In genomic region chr2:168920504-168921157, GRCh38 we compare ENCODE assay signal across 8 cellular contexts. TPM values are rescaled to one million over a fixed set of nuclear protein-coding genes. Genes with fewer than 3 reads are reported as not detected.
DNase-seq lines count a peak whose midpoint lies in the region; ATAC-seq and TF ChIP-seq lines count a peak whose summit lies in the region.

No MANE protein-coding gene starts in this region.

- intact Hi-C loops in spleen (cut with DNase I; ENCODE audit: low total_unique reads): loop anchor here (5.0 kb wide), 2 partner anchors 148 to 573 kb away; no protein-coding TSS in a partner anchor

- no peaks in the 10 kb centered on the region for H3K79me2 ChIP-seq in Karpas-422 (ENCODE audit: low read length)

- H3K27me3 ChIP-seq in Karpas-422 (ENCODE audit: low read length): no peaks in the 10 kb centered on the region
- peaks cover 0 to 7% (median 0%) of the 10 kb centered on the region in 7 donors for H3K27me3 ChIP-seq in spleen (replicated peaks in 1 of 7)

- TF ChIP-seq POLR2A in spleen (IDR thresholded peaks at IDR 0.05): no peak

- no peak for ATAC-seq in HG02571 (IDR thresholded peaks at IDR 0.05; ENCODE audit: unreplicated experiment)
- no peak for ATAC-seq in GM21825 (IDR thresholded peaks at IDR 0.05; ENCODE audit: unreplicated experiment)

- POLR2A ChIA-PET in GM10248 (lab: Yijun Ruan, JAX): no interaction called here

- no peaks in the 10 kb centered on the region for H3K9me2 ChIP-seq in Karpas-422 (replicated peaks; ENCODE audit: insufficient read depth, low read length)

- H3K9ac ChIP-seq in Karpas-422 (ENCODE audit: low read length): no peak overlapping the region

- no peaks in the 10 kb centered on the region for H3K4me1 ChIP-seq in Karpas-422 (ENCODE audit: low read length)
- H3K4me1 ChIP-seq in spleen: no peaks in the 10 kb centered on the region

- TF ChIP-seq CTCF in GM10248 (IDR thresholded peaks at IDR 0.05; ENCODE audit: control extremely low read depth, extremely low read depth, low read depth, missing control alignments): peak; percentile 51
- TF ChIP-seq CTCF in fibroblast of the aortic adventitia (IDR thresholded peaks at IDR 0.05; ENCODE audit: insufficient read depth, low read length): peak; percentile 46
- TF ChIP-seq CTCF in spleen (IDR thresholded peaks at IDR 0.05 in 8 of 11, conservative IDR thresholded peaks at IDR 0.05 in 3 of 11): peak in 10 of 11 experiments; percentile 26 to 75 (median 54)

- DNase-seq in GM10248 (ENCODE audit: extremely low spot score) (peak; percentile 38), Karpas-422 (peak; percentile 77), SK-MEL-5 (ENCODE audit: low read depth, low spot score) (peak; percentile 54), fibroblast of the aortic adventitia (ENCODE audit: low read depth) (peak; percentile 63), spleen (no peak), putamen (ENCODE audit: low spot score) (no peak)

- H3K27ac ChIP-seq in Karpas-422 (ENCODE audit: low read length) (no peak overlapping the region), spleen (no peak overlapping the region)

- CTCF ChIA-PET in GM10248 (lab: Yijun Ruan, JAX): interaction anchor here (0.6 to 5.8 kb wide), 14 partner anchors 9 to 802 kb away, joined by 3 to 50 read pairs (median 4); no protein-coding TSS in a partner anchor

- in situ Hi-C loops in SK-MEL-5 (cut with HindIII; ENCODE audit: low pct_unique_long_range_greater_than_20kb, low sequenced_read_pairs): no loop called here

- WGBS in spleen, 5 donors: 23 to 28% (median 26%) methylated on average over 4 of the region's 4 CpGs

- no peaks in the 10 kb centered on the region for H3K36me3 ChIP-seq in Karpas-422 (ENCODE audit: insufficient read depth, low read length)
- H3K36me3 ChIP-seq in spleen: no peaks in the 10 kb centered on the region

- H4K20me1 ChIP-seq in Karpas-422 (ENCODE audit: insufficient read depth, low read depth, low read length): no peaks in the 10 kb centered on the region

- no peak overlapping the region for H2AFZ ChIP-seq in Karpas-422 (ENCODE audit: low read length)

- H3K9me3 ChIP-seq in Karpas-422 (ENCODE audit: low read length) (no peaks in the 10 kb centered on the region), spleen (peaks cover 0 to 5% (median 1%) of the 10 kb centered on the region in 8 donors)

- H3K4me3 ChIP-seq in Karpas-422 (ENCODE audit: low read length) (no peak overlapping the region), fibroblast of the aortic adventitia (ENCODE audit: low read depth, low read length) (no peak overlapping the region), spleen (no peak overlapping the region)

- no peak overlapping the region for H3K4me2 ChIP-seq in Karpas-422 (ENCODE audit: low read depth, low read length, poor library complexity, severe bottlenecking)

RNA-seq across cellular contexts. Expression of gene G6PC2, which starts 19.5 kb away (rescaled TPM):
- not detected in 2 replicates for total RNA-seq in Karpas-422 (2014; rRNA removed; shearing (Covaris generic); ENCODE audit: low replicate concordance)
- not detected in 2 replicates for total RNA-seq in SK-MEL-5 (2014; rRNA removed; shearing (Covaris generic))
- not detected in 2 replicates for polyA plus RNA-seq in SK-MEL-5 (2015; cell fraction: cytosol; rRNA removed)
- not detected in 2 replicates for polyA plus RNA-seq in SK-MEL-5 (2015; cell fraction: nucleus; rRNA removed)
- total RNA-seq in fibroblast of the aortic adventitia (ENCODE audit: low replicate concordance) (not detected in 2 replicates), spleen (not detected)
- polyA plus RNA-seq in spleen: not detected

RNA-seq across cellular contexts. Expression of gene SPC25, which starts 30.4 kb away (rescaled TPM):
- total RNA-seq in Karpas-422 (2014; rRNA removed; shearing (Covaris generic); ENCODE audit: low replicate concordance): 5.4 and 17.5 TPM in 2 replicates
- total RNA-seq in SK-MEL-5 (2014; rRNA removed; shearing (Covaris generic)): 11.8 and 13.9 TPM in 2 replicates
- 11.9 and 14.9 TPM in 2 replicates for polyA plus RNA-seq in SK-MEL-5 (2015; cell fraction: cytosol; rRNA removed)
- polyA plus RNA-seq in SK-MEL-5 (2015; cell fraction: nucleus; rRNA removed): 2.9 and 5.6 TPM in 2 replicates
- total RNA-seq in fibroblast of the aortic adventitia (ENCODE audit: low replicate concordance) (19.3 TPM in 1 of 2 replicates, not detected in the other), spleen (1 to 10 TPM in 5 of 7 donors, under 1 TPM in 1, not detected in 1; 0.25 to 3.5 (median 2.1) TPM)
- polyA plus RNA-seq in spleen: 1 to 10 TPM in 2 of 3 donors, under 1 TPM in 1; 0.54 to 4.2 (median 2.8) TPM

Comparison
In these comparisons a context has a peak if more than half of its experiments do, and no peak if none do; other contexts are left out.
1. DNase-seq: peak in GM10248 (single experiment), Karpas-422 (single experiment), SK-MEL-5 (single experiment) and fibroblast of the aortic adventitia (single experiment); none in spleen (single experiment) and putamen (single experiment).
2. Peak in every context shown above with its lines, with median percentiles within 50 percentile points of each other: CTCF ChIP-seq.